14 cellular contexts compared by ENCODE assay signal in the genomic region with DNA sequence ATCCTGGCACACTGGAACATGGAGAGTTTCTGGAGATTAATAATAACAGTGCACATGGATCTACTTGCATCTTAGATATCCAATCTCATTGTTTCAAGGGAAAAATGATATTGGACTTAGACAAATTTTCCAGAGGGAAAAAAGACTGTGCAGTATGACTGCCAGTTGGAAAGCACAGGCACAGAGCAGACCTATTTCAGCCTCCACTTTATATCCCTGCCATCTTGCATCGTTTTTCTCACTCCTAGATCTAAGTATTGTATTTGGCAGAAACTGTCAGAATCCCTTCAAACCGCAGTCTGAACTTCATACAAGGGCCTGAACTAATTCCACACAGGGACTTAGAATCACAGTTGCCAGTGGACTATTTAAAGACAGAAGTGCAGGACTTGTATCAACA.
A peak's percentile ranks its signal among the peaks of the same experiment; 100 is the strongest.
DNase-seq lines count a peak whose midpoint lies in the region; ATAC-seq, FAIRE-seq and TF ChIP-seq lines count a peak whose summit lies in the region.
"Had no signal": no experiment of that assay in that cellular context is flagged by ENCODE, and none has a peak within 500 bp of the region (broad histone marks: within the 10 kb centered on the region; RNA-seq: fewer than 3 reads in every experiment).

No MANE protein-coding gene starts in this region.

- H3K27ac ChIP-seq in HepG2 (ENCODE audit: extremely low read length, insufficient read depth, low read length) (peak overlapping the region; percentile 68), right lobe of liver (peak overlapping the region in 1 of 3 donors; percentile 10), esophagus muscularis mucosa (replicated peaks in 1 of 4) (peak overlapping the region; percentile 40 to 62 (median 45)), testis (no peak overlapping the region)

- H3K4me2 ChIP-seq in HepG2 (ENCODE audit: low read depth, low read length): peak overlapping the region; percentile 55; the same call in 1 of the 2 replicates

- H2AFZ ChIP-seq in HepG2 (ENCODE audit: low read length): no peak overlapping the region

- no peaks in the 10 kb centered on the region for H3K79me2 ChIP-seq in HepG2 (ENCODE audit: insufficient read depth, low read length)

- peak overlapping the region; percentile 75 for H3K27ac Mint-ChIP-seq in osteocyte (ENCODE audit: unreplicated experiment)
- no peak overlapping the region for H3K27ac Mint-ChIP-seq in activated T-helper 2 cell treated with anti-CD3 and anti-CD28 coated beads, Interferon-gamma antibody, Interleukin-2, Interleukin-4, amounts not matched to agents 10 μg/mL and 5 μg/mL and 100 μg/mL, durations not matched to agents 14 hours and 24 hours and 36 hours
- H3K27ac Mint-ChIP-seq: activated CD4-positive, alpha-beta T cell treated with anti-CD3 and anti-CD28 coated beads, Interleukin-2, amount 10 ng/mL, durations not matched to agents 7 days and 5 days; stimulated activated effector memory CD8-positive, alpha-beta T cell treated with anti-CD3 and anti-CD28 coated beads, Interleukin-12 subunit alpha, Interleukin-12 subunit beta, amount 100 ng/mL, for 72 hours had no signal

- no peak for TF ChIP-seq POLR2A in HepG2 (IDR thresholded peaks at IDR 0.05; ENCODE audit: insufficient read depth in 1 of 2, low read depth in 2 of 2, low read length in 2 of 2)
- no peak for TF ChIP-seq POLR2A in right lobe of liver (IDR thresholded peaks at IDR 0.05)
- TF ChIP-seq POLR2A in esophagus muscularis mucosa (IDR thresholded peaks at IDR 0.05; ENCODE audit: low read depth): no peak
- no peak for TF ChIP-seq POLR2A in testis (IDR thresholded peaks at IDR 0.05)

- no peak for FAIRE-seq in HepG2 (lab: Jason Lieb, UNC)

- peaks cover 42% of the 10 kb centered on the region for H3K4me1 Mint-ChIP-seq in osteocyte (ENCODE audit: unreplicated experiment)
- H3K4me1 Mint-ChIP-seq in activated T-helper 2 cell treated with anti-CD3 and anti-CD28 coated beads, Interferon-gamma antibody, Interleukin-2, Interleukin-4, amounts not matched to agents 10 μg/mL and 5 μg/mL and 100 μg/mL, durations not matched to agents 14 hours and 24 hours and 36 hours (ENCODE audit: low read depth): no peaks in the 10 kb centered on the region

- no peak overlapping the region for H3K4me3 Mint-ChIP-seq in osteocyte (ENCODE audit: unreplicated experiment)
- H3K4me3 Mint-ChIP-seq in activated T-helper 2 cell treated with anti-CD3 and anti-CD28 coated beads, Interferon-gamma antibody, Interleukin-2, Interleukin-4, amounts not matched to agents 10 μg/mL and 5 μg/mL and 100 μg/mL, durations not matched to agents 14 hours and 24 hours and 36 hours (ENCODE audit: low read depth): no peak overlapping the region
- H3K4me3 Mint-ChIP-seq: activated CD4-positive, alpha-beta T cell treated with anti-CD3 and anti-CD28 coated beads, Interleukin-2, amount 10 ng/mL, durations not matched to agents 7 days and 5 days; stimulated activated effector memory CD8-positive, alpha-beta T cell treated with anti-CD3 and anti-CD28 coated beads, Interleukin-12 subunit alpha, Interleukin-12 subunit beta, amount 100 ng/mL, for 72 hours had no signal

- in situ Hi-C loops in HepG2 (cut with HindIII; ENCODE audit: extremely low pct_ligation_motif_present, low pct_unique_long_range_greater_than_20kb): no loop called here

- peaks cover 12% of the 10 kb centered on the region for H3K27me3 Mint-ChIP-seq in osteocyte (ENCODE audit: unreplicated experiment)
- H3K27me3 Mint-ChIP-seq in activated T-helper 2 cell treated with anti-CD3 and anti-CD28 coated beads, Interferon-gamma antibody, Interleukin-2, Interleukin-4, amounts not matched to agents 10 μg/mL and 5 μg/mL and 100 μg/mL, durations not matched to agents 14 hours and 24 hours and 36 hours (ENCODE audit: low read depth): peaks cover 18% of the 10 kb centered on the region
- H3K27me3 Mint-ChIP-seq: activated CD4-positive, alpha-beta T cell treated with anti-CD3 and anti-CD28 coated beads, Interleukin-2, amount 10 ng/mL, durations not matched to agents 7 days and 5 days had no signal

- H3K9me3 Mint-ChIP-seq in osteocyte (ENCODE audit: unreplicated experiment): no peaks in the 10 kb centered on the region
- H3K9me3 Mint-ChIP-seq in activated T-helper 2 cell treated with anti-CD3 and anti-CD28 coated beads, Interferon-gamma antibody, Interleukin-2, Interleukin-4, amounts not matched to agents 10 μg/mL and 5 μg/mL and 100 μg/mL, durations not matched to agents 14 hours and 24 hours and 36 hours: no peaks in the 10 kb centered on the region
- H3K9me3 Mint-ChIP-seq: activated CD4-positive, alpha-beta T cell treated with anti-CD3 and anti-CD28 coated beads, Interleukin-2, amount 10 ng/mL, durations not matched to agents 7 days and 5 days; stimulated activated effector memory CD8-positive, alpha-beta T cell treated with anti-CD3 and anti-CD28 coated beads, Interleukin-12 subunit alpha, Interleukin-12 subunit beta, amount 100 ng/mL, for 72 hours had no signal

- no TSS peak for BruUV-seq in HepG2 (replicated peaks; lab: Mats Ljungman, UMichigan)

- no peaks in the 10 kb centered on the region for H3K36me3 Mint-ChIP-seq in osteocyte (ENCODE audit: unreplicated experiment)
- no peaks in the 10 kb centered on the region for H3K36me3 Mint-ChIP-seq in activated T-helper 2 cell treated with anti-CD3 and anti-CD28 coated beads, Interferon-gamma antibody, Interleukin-2, Interleukin-4, amounts not matched to agents 10 μg/mL and 5 μg/mL and 100 μg/mL, durations not matched to agents 14 hours and 24 hours and 36 hours (ENCODE audit: low read depth)
- H3K36me3 Mint-ChIP-seq: stimulated activated effector memory CD8-positive, alpha-beta T cell treated with anti-CD3 and anti-CD28 coated beads, Interleukin-12 subunit alpha, Interleukin-12 subunit beta, amount 100 ng/mL, for 72 hours had no signal

- POLR2A ChIA-PET in HepG2 (lab: Yijun Ruan, JAX): no interaction called here

- H3K4me3 ChIP-seq in HepG2 (replicated peaks in 1 of 3; ENCODE audit: insufficient read depth in 1 of 3, low read depth in 2 of 3, low read length in 3 of 3) (no peak overlapping the region), right lobe of liver (no peak overlapping the region), esophagus muscularis mucosa (no peak overlapping the region), testis (no peak overlapping the region)
- H3K4me3 ChIP-seq: HAP-1 had no signal

- ATAC-seq in HepG2 (peak; percentile 45; the same call in 2 of the 3 replicates), right lobe of liver (no peak), omental fat pad (ENCODE audit: low FRiP score) (no peak)
- ATAC-seq: stimulated activated effector memory CD8-positive, alpha-beta T cell treated with anti-CD3 and anti-CD28 coated beads, Interleukin-12 subunit alpha, Interleukin-12 subunit beta, amount 100 ng/mL, for 72 hours had no signal

- TF ChIP-seq EP300 in HepG2 (IDR thresholded peaks at IDR 0.05; ENCODE audit: low read depth in 2 of 2, low read length in 2 of 2): no peak
- no peak for TF ChIP-seq EP300 in HepG2 (CRISPR knock-in tag; IDR thresholded peaks at IDR 0.05; ENCODE audit: borderline replicate concordance)
- TF ChIP-seq EP300 in esophagus muscularis mucosa (IDR thresholded peaks at IDR 0.05): no peak

- CTCF ChIA-PET in HepG2 (lab: Yijun Ruan, JAX; ENCODE audit: low intra/inter-chr PET ratio, low total read pairs): no interaction called here

- WGBS in HepG2 (ENCODE audit: low lambda C conversion rate): 28% methylated on average over 2 of the region's 2 CpGs
- 24% methylated on average over 2 of the region's 2 CpGs for WGBS in right lobe of liver (ENCODE audit: insufficient coverage, low coverage, low lambda C conversion rate, missing lambda C conversion rate)
- WGBS in esophagus muscularis mucosa: 22% methylated on average over 2 of the region's 2 CpGs
- WGBS in testis, 2 donors: 40 to 57% methylated on average over 2 of the region's 2 CpGs

- TF ChIP-seq CTCF in HepG2 (CRISPR knock-in tag; IDR thresholded peaks at IDR 0.05) (no peak), right lobe of liver (IDR thresholded peaks at IDR 0.05) (no peak), esophagus muscularis mucosa (IDR thresholded peaks at IDR 0.05) (no peak), osteocyte (IDR thresholded peaks at IDR 0.05) (no peak), omental fat pad (IDR thresholded peaks at IDR 0.05) (no peak), testis (IDR thresholded peaks at IDR 0.05) (no peak)

- H3K9me3 ChIP-seq in HepG2 (ENCODE audit: low read length) (no peaks in the 10 kb centered on the region), right lobe of liver (no peaks in the 10 kb centered on the region), esophagus muscularis mucosa (no peaks in the 10 kb centered on the region), testis (no peaks in the 10 kb centered on the region)
- H3K9me3 ChIP-seq: HAP-1 had no signal

- DNase-seq in HepG2 (ENCODE audit: low spot score) (no peak), right lobe of liver (no peak), esophagus muscularis mucosa (ENCODE audit: extremely low spot score) (no peak), osteocyte (ENCODE audit: extremely low spot score, unreplicated experiment) (no peak), RKO (ENCODE audit: low spot score) (no peak), omental fat pad (ENCODE audit: low spot score) (no peak), testis (no peak)
- no peak for DNase-seq in activated T-helper 2 cell treated with anti-CD3 and anti-CD28 coated beads, Interferon-gamma antibody, Interleukin-2, Interleukin-4, amounts not matched to agents 10 μg/mL and 5 μg/mL and 100 μg/mL, durations not matched to agents 14 hours and 24 hours and 36 hours (ENCODE audit: low spot score)
- DNase-seq: activated CD4-positive, alpha-beta T cell treated with anti-CD3 and anti-CD28 coated beads, Interleukin-2, amount 10 ng/mL, durations not matched to agents 7 days and 5 days; amygdala; stimulated activated CD4-positive, alpha-beta T cell treated with anti-CD3 and anti-CD28 coated beads, Interleukin-4, amount 100 ng/mL, for 24 hours; T-helper 9 cell had no signal

- H3K36me3 ChIP-seq in HepG2 (replicated peaks in 1 of 2; ENCODE audit: control insufficient read depth in 1 of 2, insufficient read depth in 2 of 2, low read length in 2 of 2) (no peaks in the 10 kb centered on the region), right lobe of liver (no peaks in the 10 kb centered on the region), esophagus muscularis mucosa (no peaks in the 10 kb centered on the region), testis (ENCODE audit: low read depth, missing control alignments) (no peaks in the 10 kb centered on the region)
- H3K36me3 ChIP-seq: HAP-1 had no signal

- intact Hi-C loops in HepG2 (cut with micrococcal nuclease; ENCODE audit: unreplicated experiment) (no loop called here), right lobe of liver (cut with DNase I) (no loop called here), esophagus muscularis mucosa (cut with DNase I) (no loop called here), testis (cut with DNase I; ENCODE audit: low total_unique reads) (no loop called here)
- intact Hi-C loops in activated T-helper 2 cell treated with anti-CD3 and anti-CD28 coated beads, Interferon-gamma antibody, Interleukin-2, Interleukin-4, amounts not matched to agents 10 μg/mL and 5 μg/mL and 100 μg/mL, durations not matched to agents 14 hours and 24 hours and 36 hours (cut with micrococcal nuclease): no loop called here

- H3K9ac ChIP-seq in HepG2 (ENCODE audit: insufficient read depth, low read depth, low read length): no peak overlapping the region

- H4K20me1 ChIP-seq in HepG2 (ENCODE audit: insufficient read depth, low read length): no peaks in the 10 kb centered on the region

- H3K4me1 ChIP-seq in HepG2 (ENCODE audit: insufficient read depth, low read length) (peaks cover 72% of the 10 kb centered on the region), right lobe of liver (peaks cover 0 to 21% (median 8%) of the 10 kb centered on the region in 4 donors), esophagus muscularis mucosa (peaks cover 4 to 23% (median 20%) of the 10 kb centered on the region in 4 donors), testis (peaks cover 3% of the 10 kb centered on the region)

- TF ChIP-seq RAD21 in HepG2 (CRISPR knock-in tag; IDR thresholded peaks at IDR 0.05): no peak

- H3K27me3 ChIP-seq in HepG2 (ENCODE audit: control insufficient read depth in 1 of 2, insufficient read depth in 2 of 2, low read length in 2 of 2): no peaks in the 10 kb centered on the region
- H3K27me3 ChIP-seq in right lobe of liver: no peaks in the 10 kb centered on the region
- H3K27me3 ChIP-seq in esophagus muscularis mucosa: no peaks in the 10 kb centered on the region
- H3K27me3 ChIP-seq in testis: no peaks in the 10 kb centered on the region

Comparison
In these comparisons a context has a peak if more than half of its experiments do, and no peak if none do; other contexts are left out.
1. H3K27ac ChIP-seq: peak in HepG2 (single experiment) and esophagus muscularis mucosa (4 of 4); none in testis (0 of 2).